In the genomic region with DNA sequence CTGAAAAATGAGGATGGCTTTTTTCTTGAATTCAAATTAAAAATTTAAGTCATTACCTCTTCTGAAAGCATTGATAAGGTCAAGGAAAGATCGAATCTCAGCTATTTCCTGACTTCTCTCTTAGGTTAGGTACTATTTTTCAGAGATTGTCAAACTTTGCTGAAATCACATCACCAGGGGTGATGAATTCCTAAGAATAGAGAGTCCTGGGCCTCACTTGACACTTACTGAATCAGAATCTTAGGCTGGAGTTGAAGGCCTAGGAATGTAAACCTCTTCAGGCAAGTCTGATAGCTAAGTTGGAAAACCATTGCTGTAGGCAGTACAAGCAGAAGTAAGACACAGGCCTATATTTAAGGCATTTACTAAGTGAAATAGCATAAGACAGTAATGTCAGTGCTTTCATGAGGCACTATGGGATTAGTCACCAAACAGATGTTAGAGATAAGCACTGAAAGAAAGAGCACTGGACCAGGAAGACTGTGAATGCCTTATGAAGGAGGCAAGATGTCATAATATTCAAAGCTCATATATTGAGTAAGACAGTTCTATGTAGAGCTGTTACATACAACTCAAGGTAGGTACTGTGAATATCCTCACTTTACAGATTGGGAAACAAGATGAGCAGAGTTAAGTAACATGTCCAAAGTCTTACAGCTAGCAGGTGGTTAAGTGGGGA, we compare ENCODE assay signal across 1 cellular context.
TF ChIP-seq lines count a peak whose summit lies in the region.

No MANE protein-coding gene starts in this region.

TF ChIP-seq in IMR-90, 13 proteins besides CTCF, POLR2A, EP300 and RAD21:
- TF ChIP-seq MAZ (IDR thresholded peaks at IDR 0.05; ENCODE audit: borderline replicate concordance, low read depth, low read length) (no peak), MXI1 (IDR thresholded peaks at IDR 0.05; ENCODE audit: borderline replicate concordance, low read depth, low read length) (no peak), CEBPB (IDR thresholded peaks at IDR 0.05; ENCODE audit: low read depth, low read length) (peak; percentile 81), SMC3 (IDR thresholded peaks at IDR 0.05; ENCODE audit: low read depth, low read length) (no peak), CHD1 (IDR thresholded peaks at IDR 0.05; ENCODE audit: low read depth, low read length) (no peak), NFE2L2 (IDR thresholded peaks at IDR 0.05; ENCODE audit: low read depth, low read length) (no peak), RFX5 (IDR thresholded peaks at IDR 0.05; ENCODE audit: low read depth, low read length) (no peak), FOS (IDR thresholded peaks at IDR 0.05; ENCODE audit: low read depth, low read length) (0 out of 2 replicates have a peak, but pooled peaks have one; percentile 45), BHLHE40 (IDR thresholded peaks at IDR 0.05; ENCODE audit: low read depth, low read length) (no peak)
- TF ChIP-seq, protein P1, sequence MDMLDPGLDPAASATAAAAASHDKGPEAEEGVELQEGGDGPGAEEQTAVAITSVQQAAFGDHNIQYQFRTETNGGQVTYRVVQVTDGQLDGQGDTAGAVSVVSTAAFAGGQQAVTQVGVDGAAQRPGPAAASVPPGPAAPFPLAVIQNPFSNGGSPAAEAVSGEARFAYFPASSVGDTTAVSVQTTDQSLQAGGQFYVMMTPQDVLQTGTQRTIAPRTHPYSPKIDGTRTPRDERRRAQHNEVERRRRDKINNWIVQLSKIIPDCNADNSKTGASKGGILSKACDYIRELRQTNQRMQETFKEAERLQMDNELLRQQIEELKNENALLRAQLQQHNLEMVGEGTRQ (IDR thresholded peaks at IDR 0.05; ENCODE audit: low read depth, low read length), result no peak
- TF ChIP-seq, protein P2, sequence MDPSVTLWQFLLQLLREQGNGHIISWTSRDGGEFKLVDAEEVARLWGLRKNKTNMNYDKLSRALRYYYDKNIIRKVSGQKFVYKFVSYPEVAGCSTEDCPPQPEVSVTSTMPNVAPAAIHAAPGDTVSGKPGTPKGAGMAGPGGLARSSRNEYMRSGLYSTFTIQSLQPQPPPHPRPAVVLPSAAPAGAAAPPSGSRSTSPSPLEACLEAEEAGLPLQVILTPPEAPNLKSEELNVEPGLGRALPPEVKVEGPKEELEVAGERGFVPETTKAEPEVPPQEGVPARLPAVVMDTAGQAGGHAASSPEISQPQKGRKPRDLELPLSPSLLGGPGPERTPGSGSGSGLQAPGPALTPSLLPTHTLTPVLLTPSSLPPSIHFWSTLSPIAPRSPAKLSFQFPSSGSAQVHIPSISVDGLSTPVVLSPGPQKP (IDR thresholded peaks at IDR 0.05; ENCODE audit: borderline replicate concordance, low read depth, low read length), result no peak
